8 cellular contexts compared by ENCODE assay signal in genomic region chr9:98191615-98192502, GRCh38. TPM values are rescaled to one million over a fixed set of nuclear protein-coding genes. Genes with fewer than 3 reads are reported as not detected.
A peak's percentile ranks its signal among the peaks of the same experiment; 100 is the strongest.
DNase-seq lines count a peak whose midpoint lies in the region; ATAC-seq, FAIRE-seq and TF ChIP-seq lines count a peak whose summit lies in the region.

No MANE protein-coding gene starts in this region.

- no peaks in the 10 kb centered on the region for H4K20me1 ChIP-seq in endothelial cell of umbilical vein (replicated peaks; ENCODE audit: control insufficient read depth, extremely low read depth, insufficient read depth, low read length)

- CTCF ChIA-PET in endothelial cell of umbilical vein (lab: Charles Lee): interaction anchor here (0.8 to 1.5 kb wide), 2 partner anchors 48 to 72 kb away, joined by 3 to 5 read pairs; no protein-coding TSS in a partner anchor

- H3K4me3 ChIP-seq in endothelial cell of umbilical vein (replicated peaks in 1 of 3; ENCODE audit: insufficient read depth in 1 of 3, low read depth in 1 of 3, low read length in 3 of 3): peak overlapping the region; percentile 19 to 73 (median 20)

- peak overlapping the region in 1 of 2 donors; percentile 58 for H3K27ac Mint-ChIP-seq in natural killer cell

- peak overlapping the region; percentile 79 for H3K4me3 Mint-ChIP-seq in natural killer cell

- intact Hi-C loops in endothelial cell of umbilical vein (cut with micrococcal nuclease) (loop anchor here (1.0 to 5.0 kb wide), 4 partner anchors 73 to 270 kb away; partner anchors contain the start of genes ANP32B, TRIM14 and TRMO), natural killer cell (cut with micrococcal nuclease) (loop anchor here (1.0 to 5.0 kb wide), 2 partner anchors 65 to 74 kb away; partner anchors contain the start of gene TBC1D2)

- no peaks in the 10 kb centered on the region for H3K36me3 Mint-ChIP-seq in natural killer cell

- no peaks in the 10 kb centered on the region for H3K9me1 ChIP-seq in endothelial cell of umbilical vein (replicated peaks; ENCODE audit: control insufficient read depth, extremely low read depth, insufficient read depth, low read length)

- dilution Hi-C loops in endothelial cell of umbilical vein (cut with MboI; ENCODE audit: extremely low pct_ligation_motif_present, low sequenced_read_pairs): no loop called here

- TF ChIP-seq POLR2A in endothelial cell of umbilical vein (IDR thresholded peaks at IDR 0.05; ENCODE audit: low read depth, low read length): no peak

- no peak for FAIRE-seq in endothelial cell of umbilical vein (lab: Jason Lieb, UNC)

- H3K9me3 ChIP-seq in endothelial cell of umbilical vein (replicated peaks; ENCODE audit: control insufficient read depth, insufficient read depth, low read length): no peaks in the 10 kb centered on the region

- H3K36me3 ChIP-seq in endothelial cell of umbilical vein (ENCODE audit: control insufficient read depth in 2 of 2, extremely low read depth in 1 of 2, insufficient read depth in 2 of 2, low read length in 2 of 2): no peaks in the 10 kb centered on the region

- H3K4me2 ChIP-seq in endothelial cell of umbilical vein (ENCODE audit: insufficient read depth, low read length): peak overlapping the region; percentile 77

- no peaks in the 10 kb centered on the region for H3K4me1 ChIP-seq in endothelial cell of umbilical vein (ENCODE audit: control insufficient read depth, extremely low read depth, insufficient read depth, low read length)

- TF ChIP-seq CTCF in endothelial cell of umbilical vein (IDR thresholded peaks at IDR 0.05; ENCODE audit: extremely low read depth in 1 of 2, insufficient read depth in 1 of 2, low read depth in 1 of 2, low read length in 2 of 2) (no peak), natural killer cell (IDR thresholded peaks at IDR 0.05) (no peak)

- DNase-seq in HT1080 (ENCODE audit: low read depth) (peak; percentile 39), endothelial cell of umbilical vein (ENCODE audit: low read depth, low spot score) (no peak), natural killer cell (no peak), ureter (ENCODE audit: low spot score) (peak; percentile 81), NCI-H2171 (lab: John Stamatoyannopoulos, UW) (no peak), SW 1271 (lab: John Stamatoyannopoulos, UW) (no peak)
- DNase-seq in activated CD4-positive, alpha-beta T cell treated with anti-CD3 and anti-CD28 coated beads, Interleukin-2, amount 50 U/mL, for 48 hours: peak; percentile 29 to 37

- no peak overlapping the region for H3K27ac ChIP-seq in endothelial cell of umbilical vein (ENCODE audit: insufficient read depth, low read depth, low read length)

- no peak overlapping the region for H3K9ac ChIP-seq in endothelial cell of umbilical vein (replicated peaks; ENCODE audit: extremely low read depth, insufficient read depth, low read length)

- POLR2A ChIA-PET in endothelial cell of umbilical vein (lab: Charles Lee): no interaction called here

- no TSS peak for BruUV-seq in endothelial cell of umbilical vein (replicated peaks; lab: Mats Ljungman, UMichigan)

- H3K4me1 Mint-ChIP-seq in natural killer cell: peaks cover 0 to 13% of the 10 kb centered on the region in 2 donors

- no peaks in the 10 kb centered on the region for H3K79me2 ChIP-seq in endothelial cell of umbilical vein (ENCODE audit: control insufficient read depth, insufficient read depth, low read length)

- ATAC-seq in GM18498 (IDR thresholded peaks at IDR 0.05; ENCODE audit: unreplicated experiment) (peak; percentile 8), natural killer cell (peak; percentile 28 to 43 (median 32))

- H3K27me3 ChIP-seq in endothelial cell of umbilical vein (ENCODE audit: control insufficient read depth in 2 of 2, insufficient read depth in 2 of 2, low read length in 2 of 2): no peaks in the 10 kb centered on the region

- H3K27me3 Mint-ChIP-seq in natural killer cell (ENCODE audit: low read depth in 2 of 2): peaks cover 0 to 5% of the 10 kb centered on the region in 2 donors

- H3K9me3 Mint-ChIP-seq in natural killer cell: no peaks in the 10 kb centered on the region

- peak overlapping the region; percentile 55 for H2AFZ ChIP-seq in endothelial cell of umbilical vein (ENCODE audit: low read depth, low read length)

TF ChIP-seq in endothelial cell of umbilical vein, 7 proteins besides CTCF, POLR2A, EP300 and RAD21:
- TF ChIP-seq MYC (IDR thresholded peaks at IDR 0.05; ENCODE audit: low read depth, low read length) (no peak), MAX (IDR thresholded peaks at IDR 0.05; ENCODE audit: insufficient read depth, insufficient read length) (no peak), JUN (IDR thresholded peaks at IDR 0.05; ENCODE audit: borderline replicate concordance, insufficient read depth, insufficient read length, low read depth) (no peak), FOS (IDR thresholded peaks at IDR 0.05; ENCODE audit: borderline replicate concordance, insufficient read depth, low read length) (no peak), POLR2AphosphoS5 (IDR thresholded peaks at IDR 0.05; ENCODE audit: insufficient read depth, low read depth, low read length) (no peak)

RNA-seq across cellular contexts. Expression of gene CORO2A, which starts 0.6 kb away (rescaled TPM):
- 9.2 and 12.5 TPM in 2 replicates for total RNA-seq in HT1080 (2014; rRNA removed; shearing (Covaris generic))
- polyA plus RNA-seq in HT1080 (2015; cell fraction: cytosol; rRNA removed): 7.1 and 7.9 TPM in 2 replicates
- 4.6 and 4.9 TPM in 2 replicates for polyA plus RNA-seq in HT1080 (2015; cell fraction: nucleus; rRNA removed)
- total RNA-seq in endothelial cell of umbilical vein: 0.30 and 0.53 TPM in 2 replicates
- 0.29 and 0.35 TPM in 2 replicates for polyA plus RNA-seq in endothelial cell of umbilical vein
- 0.45 and 0.52 TPM in 2 replicates for polyA plus RNA-seq in endothelial cell of umbilical vein (2011; cell fraction: cytosol; rRNA removed)
- polyA plus RNA-seq in endothelial cell of umbilical vein (2011; cell fraction: nucleus; rRNA removed): 0.32 and 0.34 TPM in 2 replicates
- 1.1 and 1.2 TPM in 2 replicates for polyA plus RNA-seq in endothelial cell of umbilical vein (2012)
- polyA minus RNA-seq in endothelial cell of umbilical vein: 0.85 and 1.2 TPM in 2 replicates
- 2.7 TPM for polyA minus RNA-seq in endothelial cell of umbilical vein (2011; cell fraction: cytosol; rRNA and poly(A)+ RNA removed)
- 0.05 and 0.14 TPM in 2 replicates for polyA minus RNA-seq in endothelial cell of umbilical vein (2011; cell fraction: nucleus; rRNA and poly(A)+ RNA removed)
- 1 to 10 TPM; 1.9 to 3.6 (median 2.3) TPM for total RNA-seq in natural killer cell
- total RNA-seq in ureter: 38.8 TPM

Comparison
In these comparisons a context has a peak if more than half of its experiments do, and no peak if none do; other contexts are left out.
1. DNase-seq: peak in HT1080 (single experiment), activated CD4-positive, alpha-beta T cell treated with anti-CD3 and anti-CD28 coated beads, Interleukin-2, amount 50 U/mL, for 48 hours (2 of 2) and ureter (single experiment); none in endothelial cell of umbilical vein (single experiment), natural killer cell (single experiment), NCI-H2171 (single experiment) and SW 1271 (0 of 2).